In genomic region chr9:88307136-88307535, GRCh38 we compare ENCODE assay signal across 1 cellular context.
TF ChIP-seq lines count a peak whose summit lies in the region.

No MANE protein-coding gene starts in this region.

TF ChIP-seq in H1, 55 proteins besides CTCF, POLR2A, EP300 and RAD21 (continued from another document):
- TF ChIP-seq ATF3 (IDR thresholded peaks at IDR 0.05; ENCODE audit: insufficient read depth, low read depth, low read length) (no peak), PHF8 (conservative IDR thresholded peaks at IDR 0.05; ENCODE audit: low read depth, low read length) (no peak), SUZ12 (IDR thresholded peaks at IDR 0.05; ENCODE audit: low read length) (no peak), SAP30 (IDR thresholded peaks at IDR 0.05; ENCODE audit: insufficient read depth, insufficient replicate concordance, low read length) (no peak), SRF (IDR thresholded peaks at IDR 0.05; ENCODE audit: low read depth, low read length) (no peak), TBP (IDR thresholded peaks at IDR 0.05; ENCODE audit: low read depth, low read length) (no peak), FOSL1 (IDR thresholded peaks at IDR 0.05; ENCODE audit: insufficient read depth, low read depth, low read length) (no peak)
